Comparison of ENCODE assay signal across 20 cellular contexts in genomic region chr2:46146866-46147502, GRCh38.
DNase-seq lines count a peak whose midpoint lies in the region; ATAC-seq, FAIRE-seq and TF ChIP-seq lines count a peak whose summit lies in the region.
"Had no signal": no experiment of that assay in that cellular context is flagged by ENCODE, and none has a peak within 500 bp of the region (broad histone marks: within the 10 kb centered on the region; RNA-seq: fewer than 3 reads in every experiment).

No MANE protein-coding gene starts in this region.

- H3K27me3 Mint-ChIP-seq in activated CD8-positive, alpha-beta T cell treated with anti-CD3 and anti-CD28 coated beads for 36 hours: no peaks in the 10 kb centered on the region
- H3K27me3 Mint-ChIP-seq in activated CD8-positive, alpha-beta T cell treated with anti-CD3 and anti-CD28 coated beads, Interleukin-2, amount 10 ng/mL, durations not matched to agents 7 days and 5 days (ENCODE audit: low read depth): no peaks in the 10 kb centered on the region
- H3K27me3 Mint-ChIP-seq: activated CD4-positive, alpha-beta T cell treated with anti-CD3 and anti-CD28 coated beads for 36 hours had no signal

- H3K27me3 ChIP-seq in A673 (replicated peaks; ENCODE audit: insufficient read depth, low read depth, low read length, poor library complexity): no peaks in the 10 kb centered on the region
- H3K27me3 ChIP-seq: BLaER1 treated with 17β-estradiol and CSF1 and Interleukin-3, amounts not matched to agents 10 nM and 100 nM had no signal

- H3K36me3 ChIP-seq in A673 (ENCODE audit: insufficient read depth, low read length, poor library complexity, severe bottlenecking): no peaks in the 10 kb centered on the region

- peaks cover 33% of the 10 kb centered on the region for H3K4me1 Mint-ChIP-seq in activated CD8-positive, alpha-beta T cell treated with anti-CD3 and anti-CD28 coated beads for 36 hours (ENCODE audit: low read depth)
- peaks cover 54% of the 10 kb centered on the region for H3K4me1 Mint-ChIP-seq in activated CD8-positive, alpha-beta T cell treated with anti-CD3 and anti-CD28 coated beads, Interleukin-2, amount 10 ng/mL, durations not matched to agents 7 days and 5 days (ENCODE audit: low read depth)

- ATAC-seq in activated CD8-positive, alpha-beta T cell treated with anti-CD3 and anti-CD28 coated beads for 36 hours: peak; percentile 43
- no peak for ATAC-seq in activated CD8-positive, alpha-beta T cell treated with anti-CD3 and anti-CD28 coated beads, Interleukin-2, amount 10 ng/mL, durations not matched to agents 7 days and 5 days
- ATAC-seq in HG02610 (IDR thresholded peaks at IDR 0.05; ENCODE audit: unreplicated experiment): peak; percentile 63
- no peak for ATAC-seq in HG03571 (IDR thresholded peaks at IDR 0.05; ENCODE audit: unreplicated experiment)
- no peak for ATAC-seq in GM19395 (IDR thresholded peaks at IDR 0.05; ENCODE audit: unreplicated experiment)
- ATAC-seq: activated CD4-positive, alpha-beta T cell treated with anti-CD3 and anti-CD28 coated beads for 36 hours; Panc1 had no signal

- peaks cover 6% of the 10 kb centered on the region for H3K36me3 Mint-ChIP-seq in activated CD8-positive, alpha-beta T cell treated with anti-CD3 and anti-CD28 coated beads for 36 hours (ENCODE audit: low read depth)
- no peaks in the 10 kb centered on the region for H3K36me3 Mint-ChIP-seq in activated CD8-positive, alpha-beta T cell treated with anti-CD3 and anti-CD28 coated beads, Interleukin-2, amount 10 ng/mL, durations not matched to agents 7 days and 5 days (ENCODE audit: low read depth)

- no peaks in the 10 kb centered on the region for H3K4me1 ChIP-seq in A673 (ENCODE audit: insufficient read depth, low read length, poor library complexity, severe bottlenecking)

- TF ChIP-seq CTCF in activated CD8-positive, alpha-beta T cell treated with anti-CD3 and anti-CD28 coated beads for 36 hours (IDR thresholded peaks at IDR 0.05): no peak
- TF ChIP-seq CTCF in A673 (conservative IDR thresholded peaks at IDR 0.05; ENCODE audit: low read depth, low read length): no peak

- no peak for DNase-seq in activated CD8-positive, alpha-beta T cell treated with anti-CD3 and anti-CD28 coated beads for 36 hours
- DNase-seq in activated CD8-positive, alpha-beta T cell treated with anti-CD3 and anti-CD28 coated beads, Interleukin-2, amount 10 ng/mL, durations not matched to agents 7 days and 5 days: no peak
- DNase-seq in RCC 7860 (ENCODE audit: low spot score): peak; percentile 31
- DNase-seq in kidney tubule cell (ENCODE audit: low spot score): peak; percentile 16
- DNase-seq in A673 (ENCODE audit: low spot score): no peak
- DNase-seq: activated CD4-positive, alpha-beta T cell treated with anti-CD3 and anti-CD28 coated beads for 36 hours; activated naive CD4-positive, alpha-beta T cell treated with anti-CD3 and anti-CD28 coated beads for 36 hours; DMS153; endodermal cell; NCI-H1436; NCI-H774; nucleus accumbens; stimulated activated CD4-positive, alpha-beta T cell treated with anti-CD3 and anti-CD28 coated beads, Interleukin-12 subunit alpha, Interleukin-12 subunit beta, amount 100 ng/mL, for 4 hours; stimulated activated CD8-positive, alpha-beta memory T cell treated with anti-CD3 and anti-CD28 coated beads, Interleukin-4, amount 100 ng/mL, for 48 hours; substantia nigra had no signal

- no peak overlapping the region for H3K27ac Mint-ChIP-seq in activated CD8-positive, alpha-beta T cell treated with anti-CD3 and anti-CD28 coated beads for 36 hours
- no peak overlapping the region for H3K27ac Mint-ChIP-seq in activated CD8-positive, alpha-beta T cell treated with anti-CD3 and anti-CD28 coated beads, Interleukin-2, amount 10 ng/mL, durations not matched to agents 7 days and 5 days
- H3K27ac Mint-ChIP-seq: activated CD4-positive, alpha-beta T cell treated with anti-CD3 and anti-CD28 coated beads for 36 hours; activated naive CD4-positive, alpha-beta T cell treated with anti-CD3 and anti-CD28 coated beads for 36 hours; endodermal cell had no signal

- CTCF ChIA-PET in activated CD8-positive, alpha-beta T cell treated with anti-CD3 and anti-CD28 coated beads for 36 hours (lab: Charles Lee): interaction anchor here (1.3 kb wide), 1 partner anchor 147 kb away, joined by 3 read pairs; no protein-coding TSS in a partner anchor
- CTCF ChIA-PET in activated CD8-positive, alpha-beta T cell treated with anti-CD3 and anti-CD28 coated beads, Interleukin-2, amount 10 ng/mL, durations not matched to agents 7 days and 5 days (lab: Charles Lee): interaction anchor here (0.9 kb wide), 1 partner anchor 217 kb away, joined by 3 read pairs; no protein-coding TSS in a partner anchor
- CTCF ChIA-PET in A673 (lab: Charles Lee): no interaction called here

- no peak overlapping the region for H3K27ac ChIP-seq in A673 (ENCODE audit: low read depth, low read length, poor library complexity, severe bottlenecking)
- H3K27ac ChIP-seq: BLaER1 treated with 17β-estradiol and CSF1 and Interleukin-3, amounts not matched to agents 10 nM and 100 nM had no signal

- no peak for FAIRE-seq in RCC 7860 (lab: Jason Lieb, UNC)

- H3K9me3 Mint-ChIP-seq in activated CD8-positive, alpha-beta T cell treated with anti-CD3 and anti-CD28 coated beads for 36 hours: no peaks in the 10 kb centered on the region
- no peaks in the 10 kb centered on the region for H3K9me3 Mint-ChIP-seq in activated CD8-positive, alpha-beta T cell treated with anti-CD3 and anti-CD28 coated beads, Interleukin-2, amount 10 ng/mL, durations not matched to agents 7 days and 5 days (ENCODE audit: insufficient read depth)
- H3K9me3 Mint-ChIP-seq: activated naive CD4-positive, alpha-beta T cell treated with anti-CD3 and anti-CD28 coated beads for 36 hours; endodermal cell had no signal

- no peak overlapping the region for H3K4me3 ChIP-seq in A673 (ENCODE audit: low read depth, low read length, poor library complexity, severe bottlenecking)
- H3K4me3 ChIP-seq: BLaER1 treated with 17β-estradiol and CSF1 and Interleukin-3, amounts not matched to agents 10 nM and 100 nM had no signal

- intact Hi-C loops in activated CD8-positive, alpha-beta T cell treated with anti-CD3 and anti-CD28 coated beads for 36 hours (cut with micrococcal nuclease): no loop called here
- intact Hi-C loops in A673 (cut with micrococcal nuclease; ENCODE audit: unreplicated experiment): no loop called here

- no peak overlapping the region for H3K4me3 Mint-ChIP-seq in activated CD8-positive, alpha-beta T cell treated with anti-CD3 and anti-CD28 coated beads for 36 hours
- no peak overlapping the region for H3K4me3 Mint-ChIP-seq in activated CD8-positive, alpha-beta T cell treated with anti-CD3 and anti-CD28 coated beads, Interleukin-2, amount 10 ng/mL, durations not matched to agents 7 days and 5 days
- H3K4me3 Mint-ChIP-seq: activated CD4-positive, alpha-beta T cell treated with anti-CD3 and anti-CD28 coated beads for 36 hours; activated naive CD4-positive, alpha-beta T cell treated with anti-CD3 and anti-CD28 coated beads for 36 hours; endodermal cell had no signal

- no peaks in the 10 kb centered on the region for H3K9me3 ChIP-seq in A673 (ENCODE audit: low read depth, low read length, poor library complexity, severe bottlenecking)
- H3K9me3 ChIP-seq: BLaER1 treated with 17β-estradiol and CSF1 and Interleukin-3, amounts not matched to agents 10 nM and 100 nM had no signal

- POLR2A ChIA-PET in activated CD8-positive, alpha-beta T cell treated with anti-CD3 and anti-CD28 coated beads for 36 hours (lab: Charles Lee): interaction anchor here (1.0 kb wide), 1 partner anchor 27 kb away, joined by 3 read pairs; no protein-coding TSS in a partner anchor
- POLR2A ChIA-PET in activated CD8-positive, alpha-beta T cell treated with anti-CD3 and anti-CD28 coated beads, Interleukin-2, amount 10 ng/mL, durations not matched to agents 7 days and 5 days (lab: Charles Lee): no interaction called here
- POLR2A ChIA-PET in A673 (lab: Charles Lee; ENCODE audit: low non-redundant PET): no interaction called here

- no TSS peak for BruUV-seq in A673 (replicated peaks; lab: Mats Ljungman, UMichigan)

Comparison
In these comparisons a context has a peak if more than half of its experiments do, and no peak if none do; other contexts are left out.
1. ATAC-seq: peak in activated CD8-positive, alpha-beta T cell treated with anti-CD3 and anti-CD28 coated beads for 36 hours (single experiment) and HG02610 (single experiment); none in activated CD8-positive, alpha-beta T cell treated with anti-CD3 and anti-CD28 coated beads, Interleukin-2, amount 10 ng/mL, durations not matched to agents 7 days and 5 days (single experiment), HG03571 (single experiment) and GM19395 (single experiment).
2. DNase-seq: peak in RCC 7860 (single experiment) and kidney tubule cell (single experiment); none in activated CD8-positive, alpha-beta T cell treated with anti-CD3 and anti-CD28 coated beads for 36 hours (single experiment), activated CD8-positive, alpha-beta T cell treated with anti-CD3 and anti-CD28 coated beads, Interleukin-2, amount 10 ng/mL, durations not matched to agents 7 days and 5 days (single experiment) and A673 (single experiment).